ENCODE assay signal across 32 cellular contexts in genomic region chr10:104834580-104834979, GRCh38.
"Had no signal": no experiment of that assay in that cellular context is flagged by ENCODE, and none has a peak within 500 bp of the region (broad histone marks: within the 10 kb centered on the region; RNA-seq: fewer than 3 reads in every experiment).

No MANE protein-coding gene starts in this region.

- ATAC-seq: activated CD4-positive, alpha-beta T cell treated with anti-CD3 and anti-CD28 coated beads for 36 hours; activated CD4-positive, CD25-positive, alpha-beta regulatory T cell treated with anti-CD3 and anti-CD28 coated beads, Interleukin-2, amount 50 U/mL, for 24 hours; activated CD8-positive, alpha-beta memory T cell treated with anti-CD3 and anti-CD28 coated beads, Interleukin-2, amount 10 ng/mL, durations not matched to agents 7 days and 5 days; activated CD8-positive, alpha-beta T cell treated with anti-CD3 and anti-CD28 coated beads, Interleukin-2, amount 10 ng/mL, durations not matched to agents 7 days and 5 days; activated naive CD8-positive, alpha-beta T cell treated with anti-CD3 and anti-CD28 coated beads, Interleukin-2, amount 50 U/mL, for 24 hours; WTC11 had no signal

- H3K4me1 ChIP-seq: ascending aorta had no signal

- H3K4me3 ChIP-seq: ascending aorta, cardiac muscle cell had no signal

- H3K9me3 ChIP-seq: ascending aorta had no signal

- H3K27me3 ChIP-seq: ascending aorta, cardiac muscle cell had no signal

- H3K36me3 ChIP-seq: ascending aorta, cardiac muscle cell, WERI-Rb-1 had no signal

- DNase-seq: activated CD4-positive, alpha-beta memory T cell treated with anti-CD3 and anti-CD28 coated beads, Interleukin-2, amount 10 ng/mL, durations not matched to agents 7 days and 5 days; activated CD4-positive, alpha-beta T cell treated with anti-CD3 and anti-CD28 coated beads for 1 hour; activated CD4-positive, alpha-beta T cell treated with anti-CD3 and anti-CD28 coated beads for 36 hours; activated CD4-positive, alpha-beta T cell treated with anti-CD3 and anti-CD28 coated beads for 48 hours; activated CD4-positive, alpha-beta T cell treated with anti-CD3 and anti-CD28 coated beads, Interleukin-2, amount 10 ng/mL, durations not matched to agents 7 days and 5 days; activated CD4-positive, alpha-beta T cell treated with anti-CD3 and anti-CD28 coated beads, Interleukin-2, amount 50 U/mL, for 48 hours; activated CD4-positive, CD25-positive, alpha-beta regulatory T cell; activated CD8-positive, alpha-beta memory T cell treated with anti-CD3 and anti-CD28 coated beads for 24 hours; activated CD8-positive, alpha-beta memory T cell treated with anti-CD3 and anti-CD28 coated beads, Interleukin-2, amount 10 ng/mL, durations not matched to agents 7 days and 5 days; activated CD8-positive, alpha-beta memory T cell treated with anti-CD3 and anti-CD28 coated beads, Interleukin-2, amount 50 U/mL, for 48 hours; activated CD8-positive, alpha-beta T cell treated with anti-CD3 and anti-CD28 coated beads, Interleukin-2, amount 10 ng/mL, durations not matched to agents 7 days and 5 days; activated effector memory CD4-positive, alpha-beta T cell treated with Interleukin-2 at 50 U/mL for 16 hours; activated gamma-delta T cell; activated naive CD4-positive, alpha-beta T cell treated with anti-CD3 and anti-CD28 coated beads, Interleukin-2, amount 10 ng/mL, durations not matched to agents 7 days and 5 days; activated naive CD4-positive, alpha-beta T cell treated with Interleukin-2 at 50 U/mL for 16 hours; activated naive CD8-positive, alpha-beta T cell treated with anti-CD3 and anti-CD28 coated beads, Interleukin-2, amount 10 ng/mL, durations not matched to agents 7 days and 5 days; activated naive CD8-positive, alpha-beta T cell treated with anti-CD3 and anti-CD28 coated beads, Interleukin-2, amount 50 U/mL, for 24 hours; activated T-cell treated with anti-CD3 and anti-CD28 coated beads, Interleukin-2, amount 50 U/mL, for 24 hours; activated T-cell treated with anti-CD3 and anti-CD28 coated beads, Interleukin-2, amount 50 U/mL, for 48 hours; amygdala; anterior cingulate cortex; caudate nucleus; cerebellar nuclear complex; T-helper 2 cell; T-helper 9 cell; WERI-Rb-1 had no signal

- FAIRE-seq: bronchial epithelial cell, TTC549 had no signal

- H3K27ac ChIP-seq: ascending aorta, cardiac muscle cell, WERI-Rb-1 had no signal
